ENCODE assay signal across 22 cellular contexts in the genomic region with DNA sequence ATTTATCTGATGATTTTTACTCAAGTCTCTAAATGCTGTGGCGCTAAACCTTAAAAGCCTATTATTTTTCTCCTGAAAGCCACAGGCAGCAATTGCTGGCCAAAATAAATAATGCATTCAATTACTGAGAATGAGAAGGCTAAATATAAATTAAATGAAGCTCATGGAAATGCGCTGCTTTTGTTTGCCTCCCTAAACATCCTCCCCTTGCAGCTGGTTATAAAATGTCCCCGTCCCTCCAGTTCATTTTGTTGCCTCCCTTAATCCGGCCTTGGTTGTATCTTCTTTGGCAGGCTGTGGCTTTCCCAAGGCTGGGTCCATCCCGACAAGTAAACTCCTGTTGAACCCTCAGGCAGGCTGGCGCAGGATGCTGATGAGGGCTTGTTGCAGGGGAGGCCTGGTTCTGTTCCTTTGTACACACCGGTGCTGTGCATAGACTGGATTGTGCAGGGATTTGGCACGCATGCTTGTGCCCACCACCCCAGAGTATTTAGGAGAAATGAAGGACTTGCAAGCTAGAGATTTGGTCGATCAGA.
A peak's percentile ranks its signal among the peaks of the same experiment; 100 is the strongest.
DNase-seq lines count a peak whose midpoint lies in the region; ATAC-seq and TF ChIP-seq lines count a peak whose summit lies in the region.
"Had no signal": no experiment of that assay in that cellular context is flagged by ENCODE, and none has a peak within 500 bp of the region (broad histone marks: within the 10 kb centered on the region; RNA-seq: fewer than 3 reads in every experiment).

No MANE protein-coding gene starts in this region.

- no peak overlapping the region for H3K27ac Mint-ChIP-seq in stimulated activated memory B cell treated with anti-CD40 and anti-IgM and Interleukin-4, amounts not matched to agents 10 μg/mL and 1 μg/mL and 100 μg/mL, for 72 hours
- H3K27ac Mint-ChIP-seq: activated naive CD4-positive, alpha-beta T cell treated with anti-CD3 and anti-CD28 coated beads, Interleukin-2, amount 10 ng/mL, durations not matched to agents 7 days and 5 days; activated T-cell treated with anti-CD3 and anti-CD28 coated beads, Interleukin-2, amount 50 U/mL, for 72 hours had no signal

- H3K36me3 Mint-ChIP-seq in stimulated activated memory B cell treated with anti-CD40 and anti-IgM and Interleukin-4, amounts not matched to agents 10 μg/mL and 1 μg/mL and 100 μg/mL, for 72 hours, result peaks cover 89% of the 10 kb centered on the region

- no peaks in the 10 kb centered on the region for H3K27me3 Mint-ChIP-seq in stimulated activated memory B cell treated with anti-CD40 and anti-IgM and Interleukin-4, amounts not matched to agents 10 μg/mL and 1 μg/mL and 100 μg/mL, for 72 hours
- H3K27me3 Mint-ChIP-seq: activated naive CD4-positive, alpha-beta T cell treated with anti-CD3 and anti-CD28 coated beads, Interleukin-2, amount 10 ng/mL, durations not matched to agents 7 days and 5 days had no signal

- ATAC-seq in SK-N-SH treated with all-trans-retinoic acid at 6 μM for 48 hours (no peak; the same call in 2 of the 3 replicates), HG03520 (IDR thresholded peaks at IDR 0.05; ENCODE audit: unreplicated experiment) (no peak), HG03097 (IDR thresholded peaks at IDR 0.05; ENCODE audit: low FRiP score, unreplicated experiment) (no peak)
- ATAC-seq in stimulated activated memory B cell treated with anti-CD40 and anti-IgM and Interleukin-4, amounts not matched to agents 10 μg/mL and 1 μg/mL and 100 μg/mL, for 72 hours, result no peak
- ATAC-seq: activated T-cell treated with anti-CD3 and anti-CD28 coated beads, Interleukin-2, amount 50 U/mL, for 72 hours; upper lobe of right lung had no signal

- no peak overlapping the region for H3K4me3 Mint-ChIP-seq in stimulated activated memory B cell treated with anti-CD40 and anti-IgM and Interleukin-4, amounts not matched to agents 10 μg/mL and 1 μg/mL and 100 μg/mL, for 72 hours
- H3K4me3 Mint-ChIP-seq: activated naive CD4-positive, alpha-beta T cell treated with anti-CD3 and anti-CD28 coated beads, Interleukin-2, amount 10 ng/mL, durations not matched to agents 7 days and 5 days; activated T-cell treated with anti-CD3 and anti-CD28 coated beads, Interleukin-2, amount 50 U/mL, for 72 hours; neural crest cell had no signal

- no peaks in the 10 kb centered on the region for H3K4me1 Mint-ChIP-seq in stimulated activated memory B cell treated with anti-CD40 and anti-IgM and Interleukin-4, amounts not matched to agents 10 μg/mL and 1 μg/mL and 100 μg/mL, for 72 hours
- H3K4me1 Mint-ChIP-seq: activated naive CD4-positive, alpha-beta T cell treated with anti-CD3 and anti-CD28 coated beads, Interleukin-2, amount 10 ng/mL, durations not matched to agents 7 days and 5 days; neural crest cell had no signal

- DNase-seq in COR-L47 (lab: John Stamatoyannopoulos, UW) (peak; percentile 67), NCI-H146 treated with DMSO at 0.1 percent for 48 hours (lab: John Stamatoyannopoulos, UW; ENCODE audit: unreplicated experiment) (peak; percentile 15), pons (ENCODE audit: low spot score) (peak; percentile 25), cerebellar nuclear complex (lab: John Stamatoyannopoulos, UW) (no peak)
- DNase-seq: activated CD4-positive, alpha-beta T cell treated with anti-CD3 and anti-CD28 coated beads for 48 hours; activated naive CD4-positive, alpha-beta T cell treated with anti-CD3 and anti-CD28 coated beads, Interleukin-2, amount 10 ng/mL, durations not matched to agents 7 days and 5 days; activated T-cell treated with anti-CD3 and anti-CD28 coated beads, Interleukin-2, amount 50 U/mL, for 72 hours; amniotic stem cell; BE2C; central memory CD4-positive, alpha-beta T cell; Karpas-422; NCI-H526; RPMI8226; sigmoid colon; stimulated activated CD4-positive, alpha-beta T cell treated with anti-CD3 and anti-CD28 coated beads, Interleukin-15, amount 100 ng/mL, for 24 hours; T-helper 2 cell; upper lobe of right lung had no signal

- no peaks in the 10 kb centered on the region for H3K9me3 Mint-ChIP-seq in stimulated activated memory B cell treated with anti-CD40 and anti-IgM and Interleukin-4, amounts not matched to agents 10 μg/mL and 1 μg/mL and 100 μg/mL, for 72 hours
- H3K9me3 Mint-ChIP-seq: activated naive CD4-positive, alpha-beta T cell treated with anti-CD3 and anti-CD28 coated beads, Interleukin-2, amount 10 ng/mL, durations not matched to agents 7 days and 5 days; activated T-cell treated with anti-CD3 and anti-CD28 coated beads, Interleukin-2, amount 50 U/mL, for 72 hours; neural crest cell had no signal

TF ChIP-seq in SK-N-SH treated with all-trans-retinoic acid at 6 μM for 48 hours, 23 proteins besides CTCF, POLR2A, EP300 and RAD21:
- TF ChIP-seq ISL1 (CRISPR knock-in tag; IDR thresholded peaks at IDR 0.05) (peak; percentile 76), TCF4 (CRISPR knock-in tag; IDR thresholded peaks at IDR 0.05; ENCODE audit: borderline replicate concordance) (peak; percentile 23; the same call in 1 of the 2 replicates)
- TF ChIP-seq, protein P1, sequence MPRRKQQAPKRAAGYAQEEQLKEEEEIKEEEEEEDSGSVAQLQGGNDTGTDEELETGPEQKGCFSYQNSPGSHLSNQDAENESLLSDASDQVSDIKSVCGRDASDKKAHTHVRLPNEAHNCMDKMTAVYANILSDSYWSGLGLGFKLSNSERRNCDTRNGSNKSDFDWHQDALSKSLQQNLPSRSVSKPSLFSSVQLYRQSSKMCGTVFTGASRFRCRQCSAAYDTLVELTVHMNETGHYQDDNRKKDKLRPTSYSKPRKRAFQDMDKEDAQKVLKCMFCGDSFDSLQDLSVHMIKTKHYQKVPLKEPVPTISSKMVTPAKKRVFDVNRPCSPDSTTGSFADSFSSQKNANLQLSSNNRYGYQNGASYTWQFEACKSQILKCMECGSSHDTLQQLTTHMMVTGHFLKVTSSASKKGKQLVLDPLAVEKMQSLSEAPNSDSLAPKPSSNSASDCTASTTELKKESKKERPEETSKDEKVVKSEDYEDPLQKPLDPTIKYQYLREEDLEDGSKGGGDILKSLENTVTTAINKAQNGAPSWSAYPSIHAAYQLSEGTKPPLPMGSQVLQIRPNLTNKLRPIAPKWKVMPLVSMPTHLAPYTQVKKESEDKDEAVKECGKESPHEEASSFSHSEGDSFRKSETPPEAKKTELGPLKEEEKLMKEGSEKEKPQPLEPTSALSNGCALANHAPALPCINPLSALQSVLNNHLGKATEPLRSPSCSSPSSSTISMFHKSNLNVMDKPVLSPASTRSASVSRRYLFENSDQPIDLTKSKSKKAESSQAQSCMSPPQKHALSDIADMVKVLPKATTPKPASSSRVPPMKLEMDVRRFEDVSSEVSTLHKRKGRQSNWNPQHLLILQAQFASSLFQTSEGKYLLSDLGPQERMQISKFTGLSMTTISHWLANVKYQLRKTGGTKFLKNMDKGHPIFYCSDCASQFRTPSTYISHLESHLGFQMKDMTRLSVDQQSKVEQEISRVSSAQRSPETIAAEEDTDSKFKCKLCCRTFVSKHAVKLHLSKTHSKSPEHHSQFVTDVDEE (CRISPR knock-in tag; IDR thresholded peaks at IDR 0.05), result no peak

Comparison
In these comparisons a context has a peak if more than half of its experiments do, and no peak if none do; other contexts are left out.
1. DNase-seq: peak in COR-L47 (single experiment), NCI-H146 treated with DMSO at 0.1 percent for 48 hours (single experiment) and pons (single experiment); none in cerebellar nuclear complex (0 of 2).